ENCODE assay signal across 8 cellular contexts in the genomic region with DNA sequence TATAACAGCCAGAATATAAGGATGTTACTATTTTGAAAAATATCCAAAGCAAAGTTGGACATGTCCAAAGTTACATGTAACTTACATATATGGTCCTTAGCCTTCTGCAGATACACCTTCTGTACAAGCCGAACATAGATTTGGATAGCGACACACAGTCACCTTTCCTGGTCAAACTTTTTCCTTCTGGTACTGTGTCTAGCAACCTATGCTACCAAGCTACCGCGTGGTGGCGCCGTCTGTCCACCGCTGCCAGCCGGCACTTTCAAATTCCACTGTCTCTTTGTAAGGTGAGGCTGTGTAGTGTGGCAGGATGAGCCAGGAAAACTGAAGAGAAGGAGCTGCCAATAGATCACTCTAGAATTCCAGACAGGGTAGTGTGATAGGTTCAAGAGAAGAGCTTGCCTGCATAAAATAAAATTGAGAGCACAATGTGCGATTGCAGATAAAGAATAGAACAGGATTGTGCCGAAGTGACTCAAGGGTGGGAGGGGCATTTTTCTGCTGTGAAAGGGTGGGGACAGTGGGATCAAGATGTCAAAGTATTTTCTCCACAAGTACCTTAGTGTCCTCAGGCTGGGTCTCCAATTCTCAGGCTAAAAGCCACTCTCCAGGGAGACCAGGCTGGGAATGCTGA.
DNase-seq lines count a peak whose midpoint lies in the region; ATAC-seq, FAIRE-seq and TF ChIP-seq lines count a peak whose summit lies in the region.

No MANE protein-coding gene starts in this region.

- H3K9me2 ChIP-seq in OCI-LY1 (ENCODE audit: low read depth, low read length), result no peaks in the 10 kb centered on the region

- peaks cover 28% of the 10 kb centered on the region for H3K4me1 ChIP-seq in OCI-LY1 (ENCODE audit: insufficient read depth, low read length, severe bottlenecking)
- H3K4me1 ChIP-seq in pancreas, result no peaks in the 10 kb centered on the region

- peak; percentile 99 for TF ChIP-seq CTCF in OCI-LY1 (IDR thresholded peaks at IDR 0.05; ENCODE audit: low read length)
- TF ChIP-seq CTCF in pancreas (IDR thresholded peaks at IDR 0.05), result peak; percentile 62 to 79 (median 74)

- no peak overlapping the region for H2AFZ ChIP-seq in OCI-LY1 (ENCODE audit: low read length)

- no peaks in the 10 kb centered on the region for H3F3A ChIP-seq in OCI-LY1 (ENCODE audit: insufficient read depth, low read length)

- DNase-seq in ACHN (peak; percentile 74), germinal center (ENCODE audit: low spot score) (peak; percentile 53), pancreas (peak; percentile 26 to 82 (median 52))
- DNase-seq in activated T-helper 9 cell treated with anti-CD3 and anti-CD28 coated beads, Interleukin-2, amount 50 U/mL, for 16 hours (ENCODE audit: low read depth), result peak; percentile 12

- 20 to 26% methylated on average over 10 of the region's 10 CpGs for WGBS in pancreas, 2 donors

- peak overlapping the region; percentile 22 for H3K4me3 ChIP-seq in OCI-LY1 (ENCODE audit: low read depth, low read length, poor library complexity, severe bottlenecking)
- H3K4me3 ChIP-seq in pancreas, result no peak overlapping the region

- intact Hi-C loops in pancreas (cut with DNase I), result loop anchor here in 2 of 3 donors (5.0 to 10.0 kb wide), 3 partner anchors 432 to 639 kb away; a partner anchor contains a TSS

- no peaks in the 10 kb centered on the region for H3K9me3 ChIP-seq in KOPT-K1 (ENCODE audit: insufficient read depth, low read length, poor library complexity, severe bottlenecking)
- no peaks in the 10 kb centered on the region for H3K9me3 ChIP-seq in OCI-LY1 (ENCODE audit: low read length)
- no peaks in the 10 kb centered on the region for H3K9me3 ChIP-seq in pancreas

- no peaks in the 10 kb centered on the region for H4K20me1 ChIP-seq in OCI-LY1 (ENCODE audit: insufficient read depth, low read length)

- peak; percentile 45 for ATAC-seq in GM18867 (IDR thresholded peaks at IDR 0.05; ENCODE audit: unreplicated experiment)
- ATAC-seq in pancreas, result peak; percentile 79 to 89 (median 83)
- no peak for ATAC-seq in HG03469 (IDR thresholded peaks at IDR 0.05; ENCODE audit: unreplicated experiment)

- H3K79me2 ChIP-seq in OCI-LY1 (ENCODE audit: insufficient read depth, low read length), result no peaks in the 10 kb centered on the region

- H3K36me3 ChIP-seq in KOPT-K1 (ENCODE audit: insufficient read depth, low read length) (no peaks in the 10 kb centered on the region), OCI-LY1 (ENCODE audit: insufficient read depth, low read length) (no peaks in the 10 kb centered on the region), pancreas (no peaks in the 10 kb centered on the region)

- H3K4me2 ChIP-seq in OCI-LY1 (ENCODE audit: low read length), result peak overlapping the region; percentile 56

- FAIRE-seq in pancreas (lab: Jason Lieb, UNC), result no peak

- in situ Hi-C loops in ACHN (cut with HindIII; ENCODE audit: low pct_ligation_motif_present, low pct_unique_long_range_greater_than_20kb, low sequenced_read_pairs), result loop anchor here (25.0 kb wide), 1 partner anchor 437 kb away; the partner anchor contains the start of gene SSTR2

- H3K27ac ChIP-seq in KOPT-K1 (ENCODE audit: low read depth, low read length, poor library complexity, severe bottlenecking) (peak overlapping the region; percentile 63), OCI-LY1 (ENCODE audit: low read depth, low read length, poor library complexity, severe bottlenecking) (peak overlapping the region; percentile 96), pancreas (no peak overlapping the region)

- H3K27me3 ChIP-seq in OCI-LY1 (ENCODE audit: insufficient read depth, low read length) (no peaks in the 10 kb centered on the region), pancreas (no peaks in the 10 kb centered on the region)

- H3K9ac ChIP-seq in OCI-LY1 (ENCODE audit: low read length), result peak overlapping the region; percentile 43; the same call in 1 of the 2 replicates

Comparison
In these comparisons a context has a peak if more than half of its experiments do, and no peak if none do; other contexts are left out.
1. DNase-seq: peak in every context shown above with its lines; median percentile 74 in ACHN; 53 in germinal center; 52 in pancreas; 12 in activated T-helper 9 cell treated with anti-CD3 and anti-CD28 coated beads, Interleukin-2, amount 50 U/mL, for 16 hours.
2. H3K27ac ChIP-seq: peak in KOPT-K1 (single experiment) and OCI-LY1 (single experiment); none in pancreas (0 of 4).